9 cellular contexts compared by ENCODE assay signal in the genomic region with DNA sequence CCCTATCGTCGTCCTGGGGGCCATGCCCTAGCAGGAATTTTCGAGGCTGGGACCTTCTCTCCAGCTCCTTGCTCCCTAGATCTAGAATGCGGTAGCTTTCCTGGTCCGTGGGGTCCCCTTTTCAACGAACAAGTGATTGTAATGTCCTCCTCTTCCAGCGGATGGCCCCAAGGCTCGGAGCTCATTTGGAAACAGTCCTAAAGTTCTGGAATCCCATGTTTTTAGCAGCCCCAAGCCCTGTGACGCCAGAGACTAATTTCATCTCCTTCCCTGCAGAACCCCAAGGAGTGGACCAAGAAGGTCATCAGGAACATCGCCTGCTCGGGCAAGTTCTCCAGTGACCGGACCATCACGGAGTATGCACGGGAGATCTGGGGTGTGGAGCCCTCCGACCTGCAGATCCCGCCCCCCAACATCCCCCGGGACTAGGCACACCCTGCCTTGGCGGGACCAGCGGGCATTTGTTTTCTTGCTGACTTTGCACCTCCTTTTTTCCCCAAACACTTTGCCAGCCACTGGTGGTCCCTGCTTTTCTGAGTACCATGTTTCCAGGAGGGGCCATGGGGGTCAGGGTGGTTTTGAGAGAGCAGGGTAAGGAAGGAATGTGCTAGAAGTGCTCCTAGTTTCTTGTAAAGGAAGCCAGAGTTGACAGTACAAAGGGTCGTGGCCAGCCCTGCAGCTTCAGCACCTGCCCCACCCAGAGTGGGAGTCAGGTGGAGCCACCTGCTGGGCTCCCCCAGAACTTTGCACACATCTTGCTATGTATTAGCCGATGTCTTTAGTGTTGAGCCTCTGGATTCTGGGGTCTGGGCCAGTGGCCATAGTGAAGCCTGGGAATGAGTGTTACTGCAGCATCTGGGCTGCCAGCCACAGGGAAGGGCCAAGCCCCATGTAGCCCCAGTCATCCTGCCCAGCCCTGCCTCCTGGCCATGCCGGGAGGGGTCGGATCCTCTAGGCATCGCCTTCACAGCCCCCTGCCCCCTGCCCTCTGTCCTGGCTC. TPM values are rescaled to one million over a fixed set of nuclear protein-coding genes. Genes with fewer than 3 reads are reported as not detected.
DNase-seq lines count a peak whose midpoint lies in the region; ATAC-seq, FAIRE-seq and TF ChIP-seq lines count a peak whose summit lies in the region.
"Had no signal": no experiment of that assay in that cellular context is flagged by ENCODE, and none has a peak within 500 bp of the region (broad histone marks: within the 10 kb centered on the region; RNA-seq: fewer than 3 reads in every experiment).

No MANE protein-coding gene starts in this region.

- intact Hi-C loops in pancreas (cut with DNase I) = loop anchor here in 2 of 3 donors (5.0 to 10.0 kb wide), 2 partner anchors 49 to 108 kb away; partner anchors contain the start of genes GINS1 (in 1 of the 2) and PYGB (in 1 of the 2)

- DNase-seq in stimulated activated naive CD4-positive, alpha-beta T cell (lab: John Stamatoyannopoulos, UW) = peak in 4 of 6 experiments; percentile 5 to 30 (median 13)
- DNase-seq in stimulated activated naive CD4-positive, alpha-beta T cell treated with Interleukin-2 at 50 U/mL for 16 hours (lab: John Stamatoyannopoulos, UW) = no peak
- DNase-seq in SW480 (ENCODE audit: low spot score) (peak; percentile 56), pancreas (peak in 3 of 6 donors; percentile 47 to 67 (median 58)), DMS114 treated with DMSO at 0.1 percent for 48 hours (lab: John Stamatoyannopoulos, UW; ENCODE audit: unreplicated experiment) (no peak), NCI-H2081 (lab: John Stamatoyannopoulos, UW) (no peak)

- no peaks in the 10 kb centered on the region for H3K9me3 ChIP-seq in pancreas

- H3K27ac ChIP-seq in pancreas = peak overlapping the region; percentile 33 to 60 (median 53)

- H3K4me1 ChIP-seq in pancreas = peaks cover 0 to 24% (median 8%) of the 10 kb centered on the region in 3 donors

- H3K4me3 ChIP-seq in pancreas = no peak overlapping the region

- no peaks in the 10 kb centered on the region for H3K36me3 ChIP-seq in pancreas

- ATAC-seq in HG02852 (IDR thresholded peaks at IDR 0.05; ENCODE audit: unreplicated experiment) (peak; percentile 9), esophagus mucosa (peak; percentile 19), pancreas (peak; percentile 11 to 41 (median 30))

- no peak for FAIRE-seq in pancreas (lab: Jason Lieb, UNC)
- FAIRE-seq: frontal cortex had no signal

- no peaks in the 10 kb centered on the region for H3K27me3 ChIP-seq in pancreas

- peak in 1 of 4 donors; percentile 32 for TF ChIP-seq CTCF in pancreas (IDR thresholded peaks at IDR 0.05)

- WGBS in pancreas, 2 donors = 78 to 79% methylated on average over 24 of the region's 24 CpGs

RNA-seq across cellular contexts. Expression of gene PYGB, which starts 48.5 kb away (rescaled TPM):
- total RNA-seq in esophagus mucosa (63.1 TPM), pancreas (10 to 100 TPM; 17.4 to 25.0 (median 23.7) TPM)
- 10 to 100 TPM; 37.2 TPM for polyA plus RNA-seq in pancreas

Comparison
In these comparisons a context has a peak if more than half of its experiments do, and no peak if none do; other contexts are left out.
1. DNase-seq: peak in stimulated activated naive CD4-positive, alpha-beta T cell (4 of 6) and SW480 (single experiment); none in stimulated activated naive CD4-positive, alpha-beta T cell treated with Interleukin-2 at 50 U/mL for 16 hours (single experiment), DMS114 treated with DMSO at 0.1 percent for 48 hours (single experiment) and NCI-H2081 (0 of 2).
2. Peak in every context shown above with its lines, with median percentiles within 50 percentile points of each other: ATAC-seq.